In the genomic region with DNA sequence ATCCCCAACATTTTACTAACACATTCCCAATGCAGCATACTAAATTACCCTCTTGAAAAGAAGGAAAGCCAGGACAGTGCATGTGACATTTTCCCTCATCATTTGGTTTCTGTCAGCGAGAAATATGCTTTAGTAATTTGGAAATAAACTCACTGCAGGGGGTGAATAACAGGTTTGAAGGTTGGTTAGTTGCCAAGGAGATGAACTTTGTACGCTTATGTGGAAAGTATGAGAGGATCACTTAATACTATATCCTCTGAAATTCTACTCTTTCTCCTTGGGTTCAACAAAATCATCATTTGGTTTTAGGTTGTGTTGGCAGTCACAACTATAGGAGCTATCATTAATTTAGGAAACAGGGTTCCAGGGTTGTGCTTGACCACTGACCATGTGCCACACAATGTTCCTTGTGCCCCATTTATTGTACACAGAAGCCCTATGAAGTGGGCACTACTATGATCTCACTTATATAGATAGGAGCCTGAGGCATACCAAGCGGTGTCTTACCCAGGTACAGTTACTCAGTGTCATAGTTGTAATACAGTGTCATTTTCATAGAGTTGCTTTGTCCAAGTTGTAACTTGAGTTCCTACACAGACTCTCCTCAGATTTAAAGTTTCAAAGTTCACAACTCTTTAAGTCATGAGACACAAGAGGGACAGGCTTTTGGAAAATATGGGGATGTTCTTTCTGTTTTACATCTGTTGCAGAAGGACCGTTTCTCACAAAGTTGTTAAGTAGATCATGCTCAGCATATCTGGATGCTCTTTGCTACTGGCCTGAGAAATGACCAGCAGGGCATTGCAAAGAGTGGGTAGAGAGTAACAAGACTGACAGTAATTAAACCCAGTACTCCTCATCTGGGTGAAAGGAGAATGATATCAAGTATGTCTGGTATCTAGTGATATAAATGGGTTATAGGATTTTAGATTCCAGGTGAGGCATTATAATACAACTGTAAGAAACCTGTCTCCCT, we compare ENCODE assay signal across 16 cellular contexts.
DNase-seq lines count a peak whose midpoint lies in the region; ATAC-seq and TF ChIP-seq lines count a peak whose summit lies in the region.
"Had no signal": no experiment of that assay in that cellular context is flagged by ENCODE, and none has a peak within 500 bp of the region (broad histone marks: within the 10 kb centered on the region; RNA-seq: fewer than 3 reads in every experiment).

No MANE protein-coding gene starts in this region.

- H4K5ac ChIP-seq in IMR-90 (ENCODE audit: low read depth, low read length), result no peak overlapping the region; the same call in 1 of the 2 replicates

- ATAC-seq in CD4-positive, alpha-beta T cell (ENCODE audit: poor library complexity), result no peak
- no peak for ATAC-seq in IMR-90 (ENCODE audit: low read depth)
- ATAC-seq in GM21390 (IDR thresholded peaks at IDR 0.05; ENCODE audit: unreplicated experiment), result no peak
- no peak for ATAC-seq in aorta (ENCODE audit: low FRiP score)

- no peaks in the 10 kb centered on the region for H3K9me3 ChIP-seq in CD4-positive, alpha-beta T cell (ENCODE audit: control insufficient read depth, low read length)
- no peaks in the 10 kb centered on the region for H3K9me3 ChIP-seq in IMR-90 (ENCODE audit: control insufficient read depth, insufficient read depth, low read length)
- no peaks in the 10 kb centered on the region for H3K9me3 ChIP-seq in neural cell (ENCODE audit: low read length)
- no peaks in the 10 kb centered on the region for H3K9me3 ChIP-seq in aorta (ENCODE audit: control insufficient read depth, low read length)
- H3K9me3 ChIP-seq: MG63, prostate gland had no signal

- H2BK5ac ChIP-seq in IMR-90 (ENCODE audit: low read depth, low read length, poor library complexity, severe bottlenecking), result no peak overlapping the region

- H3K4me3 ChIP-seq in IMR-90 (ENCODE audit: insufficient read depth, low read depth, low read length), result no peak overlapping the region
- H3K4me3 ChIP-seq in neural cell (ENCODE audit: low read length), result peak overlapping the region; percentile 24
- H3K4me3 ChIP-seq in aorta (ENCODE audit: low read length in 2 of 2), result no peak overlapping the region
- H3K4me3 ChIP-seq: MG63, prostate gland had no signal

- H3K9me2 ChIP-seq in neural cell (ENCODE audit: insufficient read depth, low read length), result no peaks in the 10 kb centered on the region

- H3K27ac Mint-ChIP-seq in CD4-positive, alpha-beta T cell, result peak overlapping the region; percentile 64
- H3K27ac Mint-ChIP-seq in chondrocyte (ENCODE audit: unreplicated experiment), result peak overlapping the region; percentile 4
- H3K27ac Mint-ChIP-seq: activated CD4-positive, alpha-beta memory T cell treated with anti-CD3 and anti-CD28 coated beads, Interleukin-2, amount 10 ng/mL, durations not matched to agents 7 days and 5 days had no signal

- no peak overlapping the region for H4K91ac ChIP-seq in IMR-90 (ENCODE audit: insufficient read depth, low read depth, low read length)

- in situ Hi-C loops in IMR-90 (cut with MboI; ENCODE audit: low sequenced_read_pairs), result no loop called here

- no peak for TF ChIP-seq POLR2A in IMR-90 (IDR thresholded peaks at IDR 0.05; ENCODE audit: low read depth, low read length)

- no peak for TF ChIP-seq EP300 in neural cell (conservative IDR thresholded peaks at IDR 0.05; ENCODE audit: poor library complexity, severe bottlenecking)

- H2AK5ac ChIP-seq in IMR-90 (ENCODE audit: low read depth, low read length), result no peak overlapping the region

- H3K4me1 ChIP-seq in IMR-90 (ENCODE audit: control insufficient read depth, insufficient read depth, low read length) (peaks cover 22% of the 10 kb centered on the region), aorta (ENCODE audit: control insufficient read depth in 1 of 2, insufficient read depth in 2 of 2, low read length in 2 of 2) (peaks cover 1 to 8% of the 10 kb centered on the region in 2 donors)
- H3K4me1 ChIP-seq: prostate gland had no signal

- no peak overlapping the region for H4K8ac ChIP-seq in IMR-90 (ENCODE audit: low read depth in 2 of 2, low read length in 2 of 2)

- peaks cover 41% of the 10 kb centered on the region for H3K36me3 Mint-ChIP-seq in CD4-positive, alpha-beta T cell (ENCODE audit: low read depth)
- peaks cover 2% of the 10 kb centered on the region for H3K36me3 Mint-ChIP-seq in chondrocyte (ENCODE audit: low read depth)

- H3K4me1 Mint-ChIP-seq in CD4-positive, alpha-beta T cell (ENCODE audit: low read depth), result peaks cover 89% of the 10 kb centered on the region
- peaks cover 61% of the 10 kb centered on the region for H3K4me1 Mint-ChIP-seq in chondrocyte (ENCODE audit: low read depth)

- H2BK20ac ChIP-seq in IMR-90 (ENCODE audit: low read depth, low read length), result no peak overlapping the region

- H3K9me1 ChIP-seq in IMR-90 (ENCODE audit: insufficient read depth, low read length), result peaks cover 25% of the 10 kb centered on the region

- no peak overlapping the region; the same call in 1 of the 2 replicates for H3K18ac ChIP-seq in IMR-90 (ENCODE audit: low read depth, low read length)

- H3F3A ChIP-seq in neural cell (ENCODE audit: insufficient read depth, low read length, poor library complexity, severe bottlenecking), result no peaks in the 10 kb centered on the region

- H3K23ac ChIP-seq in IMR-90 (ENCODE audit: low read depth, low read length), result no peak overlapping the region

- no peak overlapping the region for H2BK15ac ChIP-seq in IMR-90 (ENCODE audit: low read depth, low read length)

- H3K4me3 Mint-ChIP-seq in CD4-positive, alpha-beta T cell, result no peak overlapping the region
- H3K4me3 Mint-ChIP-seq in chondrocyte (ENCODE audit: unreplicated experiment), result no peak overlapping the region
- H3K4me3 Mint-ChIP-seq: activated CD4-positive, alpha-beta memory T cell treated with anti-CD3 and anti-CD28 coated beads, Interleukin-2, amount 10 ng/mL, durations not matched to agents 7 days and 5 days; memory B cell had no signal

- CTCF ChIA-PET in CD4-positive, alpha-beta T cell (lab: Charles Lee), result no interaction called here
- CTCF ChIA-PET in IMR-90 (lab: Yijun Ruan, JAX), result interaction anchor here (1.3 kb wide), 1 partner anchor 42 kb away, joined by 4 read pairs; no protein-coding TSS in a partner anchor

- no peak overlapping the region for H2BK120ac ChIP-seq in IMR-90 (ENCODE audit: low read depth, low read length)

- no peak for DNase-seq in CD4-positive, alpha-beta T cell
- DNase-seq in IMR-90 (peak; percentile 44), chondrocyte (ENCODE audit: low spot score) (no peak), DMS53 treated with DMSO at 0.1 percent for 48 hours (lab: John Stamatoyannopoulos, UW; ENCODE audit: unreplicated experiment) (no peak), aorta (no peak)
- DNase-seq in activated CD8-positive, alpha-beta memory T cell treated with anti-CD3 and anti-CD28 coated beads for 24 hours, result no peak
- DNase-seq: activated CD4-positive, alpha-beta memory T cell treated with anti-CD3 and anti-CD28 coated beads, Interleukin-2, amount 10 ng/mL, durations not matched to agents 7 days and 5 days; C1 segment of cervical spinal cord; MG63; RPMI8226; stimulated activated CD4-positive, alpha-beta T cell treated with anti-CD3 and anti-CD28 coated beads, Interleukin-2, amount 100 ng/mL, for 48 hours; stimulated activated naive CD4-positive, alpha-beta T cell treated with Interleukin-2 at 50 U/mL for 16 hours had no signal

- no peak for TF ChIP-seq CTCF in CD4-positive, alpha-beta T cell (IDR thresholded peaks at IDR 0.05)
- no peak for TF ChIP-seq CTCF in IMR-90 (conservative IDR thresholded peaks at IDR 0.05; ENCODE audit: low read depth, low read length)
- no peak for TF ChIP-seq CTCF in chondrocyte (IDR thresholded peaks at IDR 0.05)
- no peak for TF ChIP-seq CTCF in neural cell (IDR thresholded peaks at IDR 0.05; ENCODE audit: poor library complexity, severe bottlenecking)

- no peak overlapping the region for H3K14ac ChIP-seq in IMR-90 (replicated peaks; ENCODE audit: low read depth, low read length)

- no peak overlapping the region for H2AK9ac ChIP-seq in IMR-90 (replicated peaks; ENCODE audit: low read depth, low read length, poor library complexity)

- TF ChIP-seq RAD21 in IMR-90 (IDR thresholded peaks at IDR 0.05; ENCODE audit: low read length), result no peak
- no peak for TF ChIP-seq RAD21 in neural cell (conservative IDR thresholded peaks at IDR 0.05)

- no peak overlapping the region for H2AFZ ChIP-seq in IMR-90 (replicated peaks; ENCODE audit: low read length, poor library complexity)
- no peak overlapping the region for H2AFZ ChIP-seq in neural cell (ENCODE audit: low read depth, low read length)

- no peak overlapping the region for H3K4ac ChIP-seq in IMR-90 (ENCODE audit: low read depth, low read length)

- no CpG with 5 or more reads among the region's 4 CpGs for WGBS in IMR-90 (ENCODE audit: extremely low coverage in 2 of 2, insufficient read length in 1 of 2), 2 experiments
- 92 to 95% methylated on average over 4 of the region's 4 CpGs for WGBS in aorta, 2 donors

- intact Hi-C loops in CD4-positive, alpha-beta T cell (cut with DNase I, micrococcal nuclease), result no loop called here
- intact Hi-C loops in IMR-90 (cut with micrococcal nuclease) (no loop called here), aorta (cut with DNase I) (no loop called here)

- no peak overlapping the region for H3K56ac ChIP-seq in IMR-90 (ENCODE audit: extremely low read depth, insufficient read depth, low read length)

- H3K4me2 ChIP-seq in IMR-90 (ENCODE audit: low read depth, low read length) (peak overlapping the region; percentile 14; the same call in 1 of the 2 replicates), neural cell (ENCODE audit: low read length) (no peak overlapping the region)

- H3K9me3 Mint-ChIP-seq in CD4-positive, alpha-beta T cell, result no peaks in the 10 kb centered on the region
- H3K9me3 Mint-ChIP-seq in chondrocyte (ENCODE audit: low read depth), result no peaks in the 10 kb centered on the region
- H3K9me3 Mint-ChIP-seq: activated CD4-positive, alpha-beta memory T cell treated with anti-CD3 and anti-CD28 coated beads, Interleukin-2, amount 10 ng/mL, durations not matched to agents 7 days and 5 days; memory B cell had no signal

- BruUV-seq in IMR-90 (replicated peaks; lab: Mats Ljungman, UMichigan), result no TSS peak

- H3K27ac ChIP-seq in CD4-positive, alpha-beta T cell (ENCODE audit: low read depth, low read length), result no peak overlapping the region
- H3K27ac ChIP-seq in IMR-90 (ENCODE audit: insufficient read depth, low read length) (no peak overlapping the region), neural cell (ENCODE audit: low read length) (peak overlapping the region; percentile 20), aorta (ENCODE audit: low read depth in 1 of 2, low read length in 2 of 2) (no peak overlapping the region)
- H3K27ac ChIP-seq: prostate gland had no signal

- H3K79me1 ChIP-seq in IMR-90 (ENCODE audit: low read depth in 1 of 2, low read length in 2 of 2), result peaks cover 34 to 82% of the 10 kb centered on the region in 2 experiments

- H3K36me3 ChIP-seq in IMR-90 (ENCODE audit: control insufficient read depth, insufficient read depth, low read length) (peaks cover 6% of the 10 kb centered on the region), neural cell (ENCODE audit: insufficient read depth, low read length) (no peaks in the 10 kb centered on the region), aorta (ENCODE audit: control insufficient read depth in 1 of 2, insufficient read depth in 2 of 2, low read length in 1 of 2) (no peaks in the 10 kb centered on the region)
- H3K36me3 ChIP-seq: prostate gland had no signal

- no peaks in the 10 kb centered on the region for H3K27me3 Mint-ChIP-seq in CD4-positive, alpha-beta T cell
- H3K27me3 Mint-ChIP-seq in chondrocyte (ENCODE audit: low read depth), result no peaks in the 10 kb centered on the region
- H3K27me3 Mint-ChIP-seq: activated CD4-positive, alpha-beta memory T cell treated with anti-CD3 and anti-CD28 coated beads, Interleukin-2, amount 10 ng/mL, durations not matched to agents 7 days and 5 days; memory B cell had no signal

- H4K20me1 ChIP-seq in IMR-90 (ENCODE audit: insufficient read depth, low read length), result peaks cover 84% of the 10 kb centered on the region
- peaks cover 25% of the 10 kb centered on the region for H4K20me1 ChIP-seq in neural cell (ENCODE audit: insufficient read depth)

- POLR2A ChIA-PET in CD4-positive, alpha-beta T cell (lab: Charles Lee), result interaction anchor here (1.5 kb wide), 1 partner anchor 92 kb away, joined by 3 read pairs; the partner anchor contains the start of gene MAP4K4
- POLR2A ChIA-PET in IMR-90 (lab: Charles Lee; ENCODE audit: unreplicated experiment), result no interaction called here

- no peaks in the 10 kb centered on the region for H3K27me3 ChIP-seq in CD4-positive, alpha-beta T cell (ENCODE audit: control insufficient read depth, insufficient read depth, low read length)
- H3K27me3 ChIP-seq in IMR-90 (ENCODE audit: control insufficient read depth, insufficient read depth, low read length) (no peaks in the 10 kb centered on the region), neural cell (ENCODE audit: insufficient read depth, low read depth, low read length) (no peaks in the 10 kb centered on the region), aorta (ENCODE audit: control insufficient read depth in 1 of 2, insufficient read depth in 2 of 2, low read length in 1 of 2) (no peaks in the 10 kb centered on the region)
- H3K27me3 ChIP-seq: MG63 had no signal

- H3K9ac ChIP-seq in IMR-90 (ENCODE audit: low read depth, low read length) (no peak overlapping the region), neural cell (ENCODE audit: low read length) (no peak overlapping the region)

- dilution Hi-C loops in IMR-90 (cut with HindIII; ENCODE audit: low sequenced_read_pairs, unreplicated experiment), result no loop called here

- peaks cover 83% of the 10 kb centered on the region for H3K79me2 ChIP-seq in neural cell (replicated peaks; ENCODE audit: insufficient read depth, low read length)
